14 cellular contexts compared by ENCODE assay signal in the genomic region with DNA sequence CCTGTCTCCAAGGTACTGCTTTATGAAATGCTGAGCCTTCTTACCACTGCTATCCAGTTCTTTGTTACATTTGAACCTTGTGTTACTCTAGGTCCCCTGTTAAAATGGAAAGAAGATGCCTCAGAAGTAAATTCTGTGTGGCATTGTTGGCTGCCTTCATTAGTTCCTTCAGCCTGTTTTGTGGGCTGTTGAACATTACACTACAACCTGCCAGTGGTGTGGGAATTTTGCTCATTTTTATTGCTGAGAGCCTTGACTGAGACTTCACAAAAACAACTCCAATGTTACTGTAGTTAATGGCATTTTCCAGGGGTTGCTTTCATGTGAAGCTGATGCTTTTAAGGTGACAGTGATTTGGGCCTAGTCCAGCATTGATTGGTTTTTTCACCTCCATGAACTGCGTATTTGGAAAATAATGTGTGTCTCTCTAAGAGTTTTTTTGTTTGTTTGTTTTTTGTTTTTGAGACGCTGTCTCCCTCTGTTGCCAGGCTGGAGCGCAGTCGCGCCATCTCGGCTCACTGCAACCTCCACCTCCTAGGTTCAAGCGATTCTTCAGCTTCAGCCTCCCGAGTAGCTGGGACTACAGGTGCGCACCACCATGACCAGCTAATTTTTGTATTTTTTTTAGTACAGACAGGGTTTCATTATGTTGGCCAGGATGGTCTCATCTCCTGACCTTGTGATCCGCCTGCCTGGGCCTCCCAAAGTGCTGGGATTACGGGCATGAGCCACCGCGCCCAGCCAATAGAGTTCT. TPM values are rescaled to one million over a fixed set of nuclear protein-coding genes. Genes with fewer than 3 reads are reported as not detected.
DNase-seq lines count a peak whose midpoint lies in the region; ATAC-seq and TF ChIP-seq lines count a peak whose summit lies in the region.
"Had no signal": no experiment of that assay in that cellular context is flagged by ENCODE, and none has a peak within 500 bp of the region (broad histone marks: within the 10 kb centered on the region; RNA-seq: fewer than 3 reads in every experiment).

No MANE protein-coding gene starts in this region.

- DNase-seq in GM23338 (ENCODE audit: low spot score) = no peak
- no peak for DNase-seq in adipocyte (ENCODE audit: low read depth)
- no peak for DNase-seq in mesendoderm
- DNase-seq in activated CD4-positive, alpha-beta T cell treated with anti-CD3 and anti-CD28 coated beads, Interleukin-2, amount 50 U/mL, for 1 hour = no peak
- no peak for DNase-seq in activated CD4-positive, alpha-beta T cell treated with anti-CD3 and anti-CD28 coated beads, Interleukin-2, amount 10 ng/mL, durations not matched to agents 7 days and 5 days
- no peak for DNase-seq in GM13976 (ENCODE audit: low spot score)
- DNase-seq: left ventricle myocardium superior, NCI-H1694, OCI-M1 had no signal

- H3K9ac ChIP-seq in adipocyte (ENCODE audit: low read length) = peak overlapping the region; percentile 34
- H3K9ac ChIP-seq in mesendoderm (ENCODE audit: low read length) = no peak overlapping the region
- H3K9ac ChIP-seq: parathyroid adenoma had no signal

- POLR2A ChIA-PET in activated CD4-positive, alpha-beta T cell treated with anti-CD3 and anti-CD28 coated beads, Interleukin-2, amount 10 ng/mL, durations not matched to agents 7 days and 5 days (lab: Charles Lee) = interaction anchor here (0.6 kb wide), 1 partner anchor 399 kb away, joined by 3 read pairs; no protein-coding TSS in a partner anchor

- peaks cover 4% of the 10 kb centered on the region; the same call in 2 of the 3 replicates for H3K9me3 Mint-ChIP-seq in GM23338
- H3K9me3 Mint-ChIP-seq in activated CD4-positive, alpha-beta T cell treated with anti-CD3 and anti-CD28 coated beads, Interleukin-2, amount 10 ng/mL, durations not matched to agents 7 days and 5 days = no peaks in the 10 kb centered on the region

- peaks cover 44% of the 10 kb centered on the region for H4K20me1 ChIP-seq in GM23338 (replicated peaks; ENCODE audit: insufficient read depth)

- peak overlapping the region; percentile 67; the same call in 1 of the 2 replicates for H3K27ac Mint-ChIP-seq in GM23338
- H3K27ac Mint-ChIP-seq in activated CD4-positive, alpha-beta T cell treated with anti-CD3 and anti-CD28 coated beads, Interleukin-2, amount 10 ng/mL, durations not matched to agents 7 days and 5 days = no peak overlapping the region

- no peaks in the 10 kb centered on the region for H3K9me2 ChIP-seq in GM23338 (ENCODE audit: insufficient read depth)

- no peak overlapping the region for H4K8ac ChIP-seq in mesendoderm (ENCODE audit: low read depth, low read length)

- H3K36me3 ChIP-seq in GM23338 (ENCODE audit: insufficient read depth) (no peaks in the 10 kb centered on the region), adipocyte (ENCODE audit: control insufficient read depth, insufficient read depth, low read length, severe bottlenecking) (peaks cover 8% of the 10 kb centered on the region), mesendoderm (ENCODE audit: control insufficient read depth, insufficient read depth, low read length) (no peaks in the 10 kb centered on the region)

- H3K18ac ChIP-seq in mesendoderm (ENCODE audit: low read length) = peak overlapping the region; percentile 22

- H3K4me3 ChIP-seq in GM23338 (no peak overlapping the region), adipocyte (ENCODE audit: low read length) (peak overlapping the region; percentile 92), mesendoderm (ENCODE audit: low read length) (no peak overlapping the region)
- H3K4me3 ChIP-seq: upper lobe of left lung had no signal

- WGBS in mesendoderm (ENCODE audit: extremely low coverage, insufficient coverage, low lambda C conversion rate) = no CpG with 5 or more reads among the region's 13 CpGs

- H3K4me2 ChIP-seq in GM23338 (peak overlapping the region; percentile 7; the same call in 1 of the 2 replicates), mesendoderm (ENCODE audit: low read length) (no peak overlapping the region)

- H3K4me1 Mint-ChIP-seq in GM23338 = peaks cover 36% of the 10 kb centered on the region
- peaks cover 34% of the 10 kb centered on the region for H3K4me1 Mint-ChIP-seq in activated CD4-positive, alpha-beta T cell treated with anti-CD3 and anti-CD28 coated beads, Interleukin-2, amount 10 ng/mL, durations not matched to agents 7 days and 5 days

- ATAC-seq in GM23338 (no peak), HG02981 (IDR thresholded peaks at IDR 0.05; ENCODE audit: unreplicated experiment) (no peak)
- ATAC-seq: left ventricle myocardium superior had no signal

- TF ChIP-seq CTCF in 22Rv1 (IDR thresholded peaks at IDR 0.05) (peak; percentile 20), GM23338 (conservative IDR thresholded peaks at IDR 0.05; ENCODE audit: low read depth in 2 of 2) (peak in 1 of 2 experiments; percentile 27; a peak in 1 of 4 replicates), GM13976 (IDR thresholded peaks at IDR 0.05; ENCODE audit: borderline replicate concordance, control extremely low read depth, extremely low read depth, insufficient read depth, missing control alignments) (no peak)

- no peak overlapping the region for H2BK120ac ChIP-seq in mesendoderm (ENCODE audit: low read depth, low read length)

- no peak overlapping the region for H3K27ac ChIP-seq in 22Rv1
- H3K27ac ChIP-seq in GM23338 (ENCODE audit: low read depth) = peak overlapping the region; percentile 73
- no peak overlapping the region for H3K27ac ChIP-seq in mesendoderm (ENCODE audit: low read depth, low read length)
- H3K27ac ChIP-seq: parathyroid adenoma had no signal

- in situ Hi-C loops in GM13976 (cut with MboI; ENCODE audit: low sequenced_read_pairs, unreplicated experiment) = no loop called here

- no peak overlapping the region for H4K5ac ChIP-seq in mesendoderm (ENCODE audit: low read length)

- CTCF ChIA-PET in activated CD4-positive, alpha-beta T cell treated with anti-CD3 and anti-CD28 coated beads, Interleukin-2, amount 10 ng/mL, durations not matched to agents 7 days and 5 days (lab: Charles Lee) = interaction anchor here (0.8 kb wide), 1 partner anchor 19 kb away, joined by 3 read pairs; no protein-coding TSS in a partner anchor

- peaks cover 7% of the 10 kb centered on the region for H3K36me3 Mint-ChIP-seq in GM23338 (ENCODE audit: low read depth)
- H3K36me3 Mint-ChIP-seq in activated CD4-positive, alpha-beta T cell treated with anti-CD3 and anti-CD28 coated beads, Interleukin-2, amount 10 ng/mL, durations not matched to agents 7 days and 5 days (ENCODE audit: low read depth) = peaks cover 17% of the 10 kb centered on the region

- no peak overlapping the region for H2BK15ac ChIP-seq in mesendoderm (replicated peaks; ENCODE audit: low read depth)

- no peak overlapping the region for H3K23ac ChIP-seq in mesendoderm (ENCODE audit: low read length)

- H3K27me3 ChIP-seq in GM23338 (ENCODE audit: insufficient read depth) (no peaks in the 10 kb centered on the region), adipocyte (replicated peaks; ENCODE audit: control insufficient read depth, insufficient read depth, low read length) (no peaks in the 10 kb centered on the region), mesendoderm (ENCODE audit: insufficient read depth, low read length, poor library complexity) (no peaks in the 10 kb centered on the region)
- H3K27me3 ChIP-seq: upper lobe of left lung had no signal

- H3K27me3 Mint-ChIP-seq in GM23338 (ENCODE audit: insufficient read depth, low read depth, poor library complexity) = peaks cover 10% of the 10 kb centered on the region
- H3K27me3 Mint-ChIP-seq in activated CD4-positive, alpha-beta T cell treated with anti-CD3 and anti-CD28 coated beads, Interleukin-2, amount 10 ng/mL, durations not matched to agents 7 days and 5 days = no peaks in the 10 kb centered on the region

- H3K56ac ChIP-seq in mesendoderm (ENCODE audit: low read length) = no peak overlapping the region

- H2BK5ac ChIP-seq in mesendoderm (ENCODE audit: low read length) = no peak overlapping the region

- H3K4ac ChIP-seq in mesendoderm (ENCODE audit: low read depth, low read length) = no peak overlapping the region

- H3K4me3 Mint-ChIP-seq in GM23338 = no peak overlapping the region
- no peak overlapping the region for H3K4me3 Mint-ChIP-seq in activated CD4-positive, alpha-beta T cell treated with anti-CD3 and anti-CD28 coated beads, Interleukin-2, amount 10 ng/mL, durations not matched to agents 7 days and 5 days
- H3K4me3 Mint-ChIP-seq: CD14-positive monocyte had no signal

- no peaks in the 10 kb centered on the region for H3K79me1 ChIP-seq in mesendoderm (ENCODE audit: low read length)

- no peaks in the 10 kb centered on the region for H3K9me3 ChIP-seq in adipocyte (ENCODE audit: control insufficient read depth, low read length)
- H3K9me3 ChIP-seq: upper lobe of left lung had no signal

- no peaks in the 10 kb centered on the region; the same call in 1 of the 2 replicates for H3F3A ChIP-seq in GM23338 (replicated peaks; ENCODE audit: low read depth)

- no peak overlapping the region for H2AFZ ChIP-seq in GM23338
- H2AFZ ChIP-seq: parathyroid adenoma had no signal

- H2AK5ac ChIP-seq in mesendoderm (ENCODE audit: low read length) = no peak overlapping the region

- H3K4me1 ChIP-seq in GM23338 (ENCODE audit: insufficient read depth) = peaks cover 33% of the 10 kb centered on the region
- H3K4me1 ChIP-seq in adipocyte (ENCODE audit: control insufficient read depth, insufficient read depth, low read length) = peaks cover 23% of the 10 kb centered on the region
- peaks cover 3% of the 10 kb centered on the region for H3K4me1 ChIP-seq in mesendoderm (ENCODE audit: control insufficient read depth, low read depth, low read length)

- peaks cover 87% of the 10 kb centered on the region for H3K79me2 ChIP-seq in GM23338 (replicated peaks; ENCODE audit: insufficient read depth)
- peaks cover 63% of the 10 kb centered on the region for H3K79me2 ChIP-seq in mesendoderm (ENCODE audit: control insufficient read depth, insufficient read depth, low read length)

TF ChIP-seq in GM23338, 12 proteins besides CTCF, POLR2A, EP300 and RAD21 (continues in another document):
- TF ChIP-seq STAT1 (IDR thresholded peaks at IDR 0.05; ENCODE audit: unreplicated experiment) (no peak), EZH2phosphoT487 (IDR thresholded peaks at IDR 0.05; ENCODE audit: unreplicated experiment) (no peak), NANOG (IDR thresholded peaks at IDR 0.05; ENCODE audit: borderline replicate concordance) (no peak)

RNA-seq across cellular contexts. Expression of a gene that starts 4.3 kb away (rescaled TPM):
- total RNA-seq in GM23338 (2014; rRNA removed; shearing (Covaris generic)) = 92.3 and 94.9 TPM in 2 replicates
- 40.9 and 43.5 TPM in 2 replicates for polyA plus RNA-seq in GM23338 (2016; fragmentation: Nextera tagmentation; extraction: Ambion mirVana)
- 70.7 TPM for polyA plus RNA-seq in mesendoderm (2013, experiment 1 of 2)
- polyA plus RNA-seq in mesendoderm (2013, experiment 2 of 2) = 71.6 TPM
- 10 to 100 TPM; 23.4 to 25.4 TPM for total RNA-seq in activated CD4-positive, alpha-beta T cell treated with anti-CD3 and anti-CD28 coated beads, Interleukin-2, amount 10 ng/mL, durations not matched to agents 7 days and 5 days

RNA-seq across cellular contexts. Expression of a gene that starts 51.8 kb away (rescaled TPM):
- total RNA-seq in GM23338 (2014; rRNA removed; shearing (Covaris generic)) = 34.7 and 41.4 TPM in 2 replicates
- polyA plus RNA-seq in GM23338 (2016; fragmentation: Nextera tagmentation; extraction: Ambion mirVana) = 44.1 and 55.6 TPM in 2 replicates
- 37.0 TPM for polyA plus RNA-seq in mesendoderm (2013, experiment 1 of 2)
- 37.0 TPM for polyA plus RNA-seq in mesendoderm (2013, experiment 2 of 2)
- 10 to 100 TPM; 32.0 to 34.4 TPM for total RNA-seq in activated CD4-positive, alpha-beta T cell treated with anti-CD3 and anti-CD28 coated beads, Interleukin-2, amount 10 ng/mL, durations not matched to agents 7 days and 5 days
